In genomic region chr10:13882112-13882711, GRCh38 we compare ENCODE assay signal across 9 cellular contexts.
DNase-seq lines count a peak whose midpoint lies in the region; ATAC-seq and TF ChIP-seq lines count a peak whose summit lies in the region.
"Had no signal": no experiment of that assay in that cellular context is flagged by ENCODE, and none has a peak within 500 bp of the region (broad histone marks: within the 10 kb centered on the region; RNA-seq: fewer than 3 reads in every experiment).

No MANE protein-coding gene starts in this region.

- TF ChIP-seq EP300 in suprapubic skin (IDR thresholded peaks at IDR 0.05) = no peak

- POLR2A ChIA-PET in activated CD8-positive, alpha-beta T cell treated with anti-CD3 and anti-CD28 coated beads for 36 hours (lab: Charles Lee) = no interaction called here
- POLR2A ChIA-PET in CD4-positive, alpha-beta memory T cell (lab: Charles Lee; ENCODE audit: partially characterized antibody) = no interaction called here

- DNase-seq in HL-60 (ENCODE audit: low read depth in 1 of 2, low spot score in 1 of 2) = peak; percentile 32 to 65
- peak; percentile 85 for DNase-seq in hepatic stellate cell (ENCODE audit: low spot score)
- no peak for DNase-seq in suprapubic skin (ENCODE audit: low spot score in 2 of 2)
- DNase-seq in activated CD8-positive, alpha-beta T cell treated with anti-CD3 and anti-CD28 coated beads for 36 hours = no peak
- DNase-seq in NCI-H1436 (lab: John Stamatoyannopoulos, UW) = no peak
- no peak for DNase-seq in activated T-cell treated with anti-CD3 and anti-CD28 coated beads, Interleukin-2, amount 50 U/mL, for 4 hours
- no peak for DNase-seq in CD4-positive, alpha-beta memory T cell

- CTCF ChIA-PET in activated CD8-positive, alpha-beta T cell treated with anti-CD3 and anti-CD28 coated beads for 36 hours (lab: Charles Lee) = no interaction called here
- CTCF ChIA-PET in CD4-positive, alpha-beta memory T cell (lab: Charles Lee; ENCODE audit: partially characterized antibody) = no interaction called here

- no peak for TF ChIP-seq CTCF in HL-60 (IDR thresholded peaks at IDR 0.05; ENCODE audit: insufficient read depth, low read length)
- no peak for TF ChIP-seq CTCF in WI38 (IDR thresholded peaks at IDR 0.05; ENCODE audit: low read depth, low read length)
- TF ChIP-seq CTCF in suprapubic skin (IDR thresholded peaks at IDR 0.05) = no peak
- no peak for TF ChIP-seq CTCF in activated CD8-positive, alpha-beta T cell treated with anti-CD3 and anti-CD28 coated beads for 36 hours (IDR thresholded peaks at IDR 0.05)

- H3K27me3 ChIP-seq in HL-60 (ENCODE audit: insufficient read depth, poor library complexity, severe bottlenecking) = no peaks in the 10 kb centered on the region
- no peaks in the 10 kb centered on the region for H3K27me3 ChIP-seq in suprapubic skin
- no peaks in the 10 kb centered on the region for H3K27me3 ChIP-seq in CD4-positive, alpha-beta memory T cell (ENCODE audit: insufficient read depth, low read length)

- H3K36me3 Mint-ChIP-seq in activated CD8-positive, alpha-beta T cell treated with anti-CD3 and anti-CD28 coated beads for 36 hours (ENCODE audit: low read depth) = no peaks in the 10 kb centered on the region
- no peaks in the 10 kb centered on the region for H3K36me3 Mint-ChIP-seq in activated T-cell treated with anti-CD3 and anti-CD28 coated beads, Interleukin-2, amount 50 U/mL, for 4 hours (ENCODE audit: insufficient read depth)
- no peaks in the 10 kb centered on the region for H3K36me3 Mint-ChIP-seq in CD4-positive, alpha-beta memory T cell
- H3K36me3 Mint-ChIP-seq: IgD-negative memory B cell had no signal

- H3K4me3 ChIP-seq in HL-60 (replicated peaks; ENCODE audit: insufficient read depth, low read length) (no peak overlapping the region), WI38 (ENCODE audit: low read depth, low read length) (peak overlapping the region; percentile 27; the same call in 1 of the 2 replicates), suprapubic skin (no peak overlapping the region)
- no peak overlapping the region for H3K4me3 ChIP-seq in CD4-positive, alpha-beta memory T cell (ENCODE audit: low read length in 2 of 2)

- TF ChIP-seq POLR2A in suprapubic skin (IDR thresholded peaks at IDR 0.05) = no peak

- no peaks in the 10 kb centered on the region for H3K36me3 ChIP-seq in suprapubic skin
- no peaks in the 10 kb centered on the region for H3K36me3 ChIP-seq in CD4-positive, alpha-beta memory T cell (ENCODE audit: insufficient read depth, low read length)

- no peak overlapping the region for H3K27ac ChIP-seq in HL-60 (replicated peaks)
- peak overlapping the region; percentile 18 for H3K27ac ChIP-seq in suprapubic skin
- no peak overlapping the region for H3K27ac ChIP-seq in CD4-positive, alpha-beta memory T cell (ENCODE audit: low read depth, low read length)

- peaks cover 2% of the 10 kb centered on the region for H3K27me3 Mint-ChIP-seq in activated CD8-positive, alpha-beta T cell treated with anti-CD3 and anti-CD28 coated beads for 36 hours
- peaks cover 10% of the 10 kb centered on the region for H3K27me3 Mint-ChIP-seq in activated T-cell treated with anti-CD3 and anti-CD28 coated beads, Interleukin-2, amount 50 U/mL, for 4 hours (ENCODE audit: low read depth)
- H3K27me3 Mint-ChIP-seq in CD4-positive, alpha-beta memory T cell = peaks cover 7 to 24% of the 10 kb centered on the region in 2 donors

- no peak overlapping the region for H3K4me3 Mint-ChIP-seq in activated CD8-positive, alpha-beta T cell treated with anti-CD3 and anti-CD28 coated beads for 36 hours
- no peak overlapping the region for H3K4me3 Mint-ChIP-seq in activated T-cell treated with anti-CD3 and anti-CD28 coated beads, Interleukin-2, amount 50 U/mL, for 4 hours
- H3K4me3 Mint-ChIP-seq in CD4-positive, alpha-beta memory T cell = no peak overlapping the region

- peaks cover 5% of the 10 kb centered on the region for H3K4me1 Mint-ChIP-seq in activated CD8-positive, alpha-beta T cell treated with anti-CD3 and anti-CD28 coated beads for 36 hours (ENCODE audit: low read depth)
- peaks cover 4% of the 10 kb centered on the region for H3K4me1 Mint-ChIP-seq in activated T-cell treated with anti-CD3 and anti-CD28 coated beads, Interleukin-2, amount 50 U/mL, for 4 hours (ENCODE audit: low read depth)
- H3K4me1 Mint-ChIP-seq in CD4-positive, alpha-beta memory T cell = no peaks in the 10 kb centered on the region

- 53% methylated on average over 7 of the region's 7 CpGs for WGBS in suprapubic skin

- H3K4me1 ChIP-seq in suprapubic skin = peaks cover 12% of the 10 kb centered on the region
- H3K4me1 ChIP-seq in CD4-positive, alpha-beta memory T cell (ENCODE audit: insufficient read depth, low read length) = no peaks in the 10 kb centered on the region

- H3K9me3 ChIP-seq in suprapubic skin = no peaks in the 10 kb centered on the region
- H3K9me3 ChIP-seq in CD4-positive, alpha-beta memory T cell (ENCODE audit: control insufficient read depth in 1 of 2, low read length in 2 of 2) = no peaks in the 10 kb centered on the region

- H3K9me3 Mint-ChIP-seq in activated CD8-positive, alpha-beta T cell treated with anti-CD3 and anti-CD28 coated beads for 36 hours = no peaks in the 10 kb centered on the region
- no peaks in the 10 kb centered on the region for H3K9me3 Mint-ChIP-seq in activated T-cell treated with anti-CD3 and anti-CD28 coated beads, Interleukin-2, amount 50 U/mL, for 4 hours
- H3K9me3 Mint-ChIP-seq in CD4-positive, alpha-beta memory T cell = no peaks in the 10 kb centered on the region

- no peak overlapping the region for H3K27ac Mint-ChIP-seq in activated CD8-positive, alpha-beta T cell treated with anti-CD3 and anti-CD28 coated beads for 36 hours
- H3K27ac Mint-ChIP-seq in CD4-positive, alpha-beta memory T cell = no peak overlapping the region
- H3K27ac Mint-ChIP-seq: IgD-negative memory B cell had no signal

- intact Hi-C loops in activated CD8-positive, alpha-beta T cell treated with anti-CD3 and anti-CD28 coated beads for 36 hours (cut with micrococcal nuclease) = no loop called here
- intact Hi-C loops in CD4-positive, alpha-beta memory T cell (cut with micrococcal nuclease) = no loop called here

- ATAC-seq in activated CD8-positive, alpha-beta T cell treated with anti-CD3 and anti-CD28 coated beads for 36 hours = no peak
- ATAC-seq in activated T-cell treated with anti-CD3 and anti-CD28 coated beads, Interleukin-2, amount 50 U/mL, for 4 hours = no peak

Comparison
In these comparisons a context has a peak if more than half of its experiments do, and no peak if none do; other contexts are left out.
1. DNase-seq: peak in HL-60 (2 of 2) and hepatic stellate cell (single experiment); none in suprapubic skin (0 of 2), activated CD8-positive, alpha-beta T cell treated with anti-CD3 and anti-CD28 coated beads for 36 hours (single experiment), NCI-H1436 (single experiment), activated T-cell treated with anti-CD3 and anti-CD28 coated beads, Interleukin-2, amount 50 U/mL, for 4 hours (single experiment) and CD4-positive, alpha-beta memory T cell (0 of 5).